Comparison of ENCODE assay signal across 23 cellular contexts in the genomic region with DNA sequence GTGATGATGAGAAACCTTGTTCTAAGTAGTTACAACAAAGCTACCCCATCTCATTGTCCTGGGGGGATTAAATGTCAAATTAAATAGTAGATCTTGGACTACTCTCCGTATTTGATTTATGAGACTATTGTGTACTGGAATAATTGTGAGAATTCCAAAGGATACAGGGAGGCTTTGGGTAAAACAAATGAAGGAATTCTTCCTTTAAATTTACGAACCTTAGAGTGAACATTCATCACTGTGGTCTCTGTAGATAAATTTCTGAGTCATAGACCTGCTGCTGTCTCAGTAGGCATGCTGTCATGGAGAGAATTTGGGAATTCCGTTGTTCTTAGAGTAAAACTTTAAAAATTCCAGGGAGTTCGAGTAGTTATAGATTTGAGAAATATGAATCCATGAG.
"Had no signal": no experiment of that assay in that cellular context is flagged by ENCODE, and none has a peak within 500 bp of the region (broad histone marks: within the 10 kb centered on the region; RNA-seq: fewer than 3 reads in every experiment).

No MANE protein-coding gene starts in this region.

- H3K4me1 Mint-ChIP-seq: activated CD4-positive, alpha-beta T cell treated with anti-CD3 and anti-CD28 coated beads for 36 hours; activated CD8-positive, alpha-beta memory T cell treated with anti-CD3 and anti-CD28 coated beads, Interleukin-2, amount 10 ng/mL, durations not matched to agents 7 days and 5 days; activated naive CD4-positive, alpha-beta T cell treated with anti-CD3 and anti-CD28 coated beads, Interleukin-2, amount 50 U/mL, for 24 hours; activated naive CD8-positive, alpha-beta T cell treated with anti-CD3 and anti-CD28 coated beads, Interleukin-2, amount 50 U/mL, for 24 hours; memory B cell; naive thymus-derived CD8-positive, alpha-beta T cell; neural crest cell had no signal

- DNase-seq: activated CD4-positive, alpha-beta T cell treated with anti-CD3 and anti-CD28 coated beads for 36 hours; activated CD4-positive, CD25-positive, alpha-beta regulatory T cell; activated CD8-positive, alpha-beta memory T cell treated with anti-CD3 and anti-CD28 coated beads, Interleukin-2, amount 10 ng/mL, durations not matched to agents 7 days and 5 days; activated CD8-positive, alpha-beta T cell treated with anti-CD3 and anti-CD28 coated beads, Interleukin-2, amount 10 ng/mL, durations not matched to agents 7 days and 5 days; activated naive CD8-positive, alpha-beta T cell treated with anti-CD3 and anti-CD28 coated beads, Interleukin-2, amount 50 U/mL, for 24 hours; activated T-cell treated with anti-CD3 and anti-CD28 coated beads, Interleukin-2, amount 50 U/mL, for 48 hours; amygdala; dermis blood vessel endothelial cell; effector CD4-positive, alpha-beta T cell; esophagus squamous epithelium; gastrocnemius medialis; glutamatergic neuron; kidney; naive thymus-derived CD8-positive, alpha-beta T cell; right cardiac atrium; spleen; stimulated activated naive CD4-positive, alpha-beta T cell; transverse colon had no signal

- H3K27ac Mint-ChIP-seq: activated CD4-positive, alpha-beta T cell treated with anti-CD3 and anti-CD28 coated beads for 36 hours; activated CD8-positive, alpha-beta memory T cell treated with anti-CD3 and anti-CD28 coated beads, Interleukin-2, amount 10 ng/mL, durations not matched to agents 7 days and 5 days; activated CD8-positive, alpha-beta T cell treated with anti-CD3 and anti-CD28 coated beads, Interleukin-2, amount 10 ng/mL, durations not matched to agents 7 days and 5 days; activated naive CD4-positive, alpha-beta T cell treated with anti-CD3 and anti-CD28 coated beads, Interleukin-2, amount 50 U/mL, for 24 hours; activated naive CD8-positive, alpha-beta T cell treated with anti-CD3 and anti-CD28 coated beads, Interleukin-2, amount 50 U/mL, for 24 hours; activated T-helper 2 cell treated with anti-CD3 and anti-CD28 coated beads, Interferon-gamma antibody, Interleukin-2, Interleukin-4, amounts not matched to agents 10 μg/mL and 5 μg/mL and 100 μg/mL, durations not matched to agents 14 hours and 24 hours and 36 hours; memory B cell; naive thymus-derived CD8-positive, alpha-beta T cell; T-helper 2 cell treated with Interferon-gamma antibody and Interleukin-4, amounts not matched to agents 5 μg/mL and 100 μg/mL, for 36 hours had no signal

- H3K4me1 ChIP-seq: esophagus squamous epithelium, gastrocnemius medialis, spleen, transverse colon had no signal

- H3K9me3 ChIP-seq: esophagus squamous epithelium, gastrocnemius medialis had no signal

- H3K9me3 Mint-ChIP-seq: activated naive CD8-positive, alpha-beta T cell treated with anti-CD3 and anti-CD28 coated beads, Interleukin-2, amount 50 U/mL, for 24 hours; neural crest cell had no signal

- H3K27me3 ChIP-seq: esophagus squamous epithelium, gastrocnemius medialis, spleen, transverse colon had no signal

- H3K4me3 ChIP-seq: esophagus squamous epithelium, gastrocnemius medialis, spleen, transverse colon had no signal

- H3K36me3 Mint-ChIP-seq: activated CD8-positive, alpha-beta memory T cell treated with anti-CD3 and anti-CD28 coated beads, Interleukin-2, amount 10 ng/mL, durations not matched to agents 7 days and 5 days; activated naive CD4-positive, alpha-beta T cell treated with anti-CD3 and anti-CD28 coated beads, Interleukin-2, amount 50 U/mL, for 24 hours; memory B cell had no signal

- ATAC-seq: activated CD4-positive, alpha-beta T cell treated with anti-CD3 and anti-CD28 coated beads for 36 hours; activated CD8-positive, alpha-beta memory T cell treated with anti-CD3 and anti-CD28 coated beads, Interleukin-2, amount 10 ng/mL, durations not matched to agents 7 days and 5 days; activated CD8-positive, alpha-beta T cell treated with anti-CD3 and anti-CD28 coated beads, Interleukin-2, amount 10 ng/mL, durations not matched to agents 7 days and 5 days; activated naive CD8-positive, alpha-beta T cell treated with anti-CD3 and anti-CD28 coated beads, Interleukin-2, amount 50 U/mL, for 24 hours; gastrocnemius medialis; naive thymus-derived CD8-positive, alpha-beta T cell; right cardiac atrium had no signal

- H3K27ac ChIP-seq: esophagus squamous epithelium, gastrocnemius medialis, spleen, transverse colon had no signal

- H3K4me3 Mint-ChIP-seq: activated CD4-positive, alpha-beta T cell treated with anti-CD3 and anti-CD28 coated beads for 36 hours; activated CD8-positive, alpha-beta memory T cell treated with anti-CD3 and anti-CD28 coated beads, Interleukin-2, amount 10 ng/mL, durations not matched to agents 7 days and 5 days; activated CD8-positive, alpha-beta T cell treated with anti-CD3 and anti-CD28 coated beads, Interleukin-2, amount 10 ng/mL, durations not matched to agents 7 days and 5 days; activated naive CD4-positive, alpha-beta T cell treated with anti-CD3 and anti-CD28 coated beads, Interleukin-2, amount 50 U/mL, for 24 hours; activated naive CD8-positive, alpha-beta T cell treated with anti-CD3 and anti-CD28 coated beads, Interleukin-2, amount 50 U/mL, for 24 hours; memory B cell; naive thymus-derived CD8-positive, alpha-beta T cell; neural crest cell; T-helper 2 cell treated with Interferon-gamma antibody and Interleukin-4, amounts not matched to agents 5 μg/mL and 100 μg/mL, for 36 hours had no signal

- H3K36me3 ChIP-seq: esophagus squamous epithelium, gastrocnemius medialis, spleen, transverse colon had no signal

- H3K27me3 Mint-ChIP-seq: activated CD4-positive, alpha-beta T cell treated with anti-CD3 and anti-CD28 coated beads for 36 hours; activated CD8-positive, alpha-beta memory T cell treated with anti-CD3 and anti-CD28 coated beads, Interleukin-2, amount 10 ng/mL, durations not matched to agents 7 days and 5 days; activated naive CD4-positive, alpha-beta T cell treated with anti-CD3 and anti-CD28 coated beads, Interleukin-2, amount 50 U/mL, for 24 hours; activated naive CD8-positive, alpha-beta T cell treated with anti-CD3 and anti-CD28 coated beads, Interleukin-2, amount 50 U/mL, for 24 hours; memory B cell; naive thymus-derived CD8-positive, alpha-beta T cell had no signal
